Comparison of ENCODE assay signal across 32 cellular contexts in genomic region chr1:15475737-15476314, GRCh38. TPM values are rescaled to one million over a fixed set of nuclear protein-coding genes. Genes with fewer than 3 reads are reported as not detected.
"Had no signal": no experiment of that assay in that cellular context is flagged by ENCODE, and none has a peak within 500 bp of the region (broad histone marks: within the 10 kb centered on the region; RNA-seq: fewer than 3 reads in every experiment).

Gene CELA2B, plus strand, starts transcription at chr1:15476104. Its CDS starts 22 bp downstream, at chr1:15476126.

- H3K36me3 Mint-ChIP-seq: activated naive CD8-positive, alpha-beta T cell had no signal

- DNase-seq: activated CD4-positive, alpha-beta memory T cell treated with anti-CD3 and anti-CD28 coated beads, Interleukin-2, amount 10 ng/mL, durations not matched to agents 7 days and 5 days; activated CD4-positive, alpha-beta T cell treated with anti-CD3 and anti-CD28 coated beads for 36 hours; activated CD4-positive, alpha-beta T cell treated with anti-CD3 and anti-CD28 coated beads, Interleukin-2, amount 50 U/mL, for 1 hour; activated gamma-delta T cell; activated naive CD4-positive, alpha-beta T cell treated with anti-CD3 and anti-CD28 coated beads for 36 hours; activated T-cell treated with anti-CD3 and anti-CD28 coated beads for 4 hours; activated T-cell treated with anti-CD3 and anti-CD28 coated beads, Interleukin-2, amount 50 U/mL, for 48 hours; amygdala; brain microvascular endothelial cell; Karpas-422; MM.1S; NCI-H1105; NCI-H1436; NCI-H1694 treated with DMSO at 0.1 percent for 48 hours; NCI-H2081 treated with DMSO at 0.1 percent for 48 hours; NCI-H226; NCI-H526 treated with DMSO at 0.1 percent for 48 hours; NCI-H82; OCI-M1; Right ventricle myocardium superior; RPMI8226; T-helper 17 cell; T-helper 9 cell had no signal

- H3K4me1 Mint-ChIP-seq: activated CD4-positive, alpha-beta memory T cell treated with anti-CD3 and anti-CD28 coated beads, Interleukin-2, amount 10 ng/mL, durations not matched to agents 7 days and 5 days; activated CD4-positive, alpha-beta T cell treated with anti-CD3 and anti-CD28 coated beads for 36 hours; activated T-helper 17 cell treated with anti-CD3 and anti-CD28 coated beads, Interleukin-2, amount 50 U/mL, for 72 hours had no signal

- H3K27me3 Mint-ChIP-seq: activated CD4-positive, alpha-beta T cell treated with anti-CD3 and anti-CD28 coated beads for 36 hours; activated naive CD8-positive, alpha-beta T cell; activated T-helper 17 cell treated with anti-CD3 and anti-CD28 coated beads, Interleukin-2, amount 50 U/mL, for 72 hours; T-helper 17 cell had no signal

- H3K9me3 Mint-ChIP-seq: activated CD4-positive, alpha-beta memory T cell treated with anti-CD3 and anti-CD28 coated beads, Interleukin-2, amount 10 ng/mL, durations not matched to agents 7 days and 5 days; activated naive CD4-positive, alpha-beta T cell treated with anti-CD3 and anti-CD28 coated beads for 36 hours; activated T-helper 17 cell treated with anti-CD3 and anti-CD28 coated beads, Interleukin-2, amount 50 U/mL, for 72 hours had no signal

- H3K4me3 ChIP-seq: cardiac muscle cell had no signal

- H3K27ac Mint-ChIP-seq: activated CD4-positive, alpha-beta memory T cell treated with anti-CD3 and anti-CD28 coated beads, Interleukin-2, amount 10 ng/mL, durations not matched to agents 7 days and 5 days; activated CD4-positive, alpha-beta T cell treated with anti-CD3 and anti-CD28 coated beads for 36 hours; activated naive CD4-positive, alpha-beta T cell treated with anti-CD3 and anti-CD28 coated beads for 36 hours; activated naive CD8-positive, alpha-beta T cell; activated T-helper 17 cell treated with anti-CD3 and anti-CD28 coated beads, Interleukin-2, amount 50 U/mL, for 72 hours; T-helper 17 cell had no signal

- H3K4me3 Mint-ChIP-seq: activated CD4-positive, alpha-beta memory T cell treated with anti-CD3 and anti-CD28 coated beads, Interleukin-2, amount 10 ng/mL, durations not matched to agents 7 days and 5 days; activated CD4-positive, alpha-beta T cell treated with anti-CD3 and anti-CD28 coated beads for 36 hours; activated naive CD4-positive, alpha-beta T cell treated with anti-CD3 and anti-CD28 coated beads for 36 hours; activated naive CD8-positive, alpha-beta T cell; activated T-helper 17 cell treated with anti-CD3 and anti-CD28 coated beads, Interleukin-2, amount 50 U/mL, for 72 hours; T-helper 17 cell had no signal

- H3K27me3 ChIP-seq: brain microvascular endothelial cell, cardiac muscle cell had no signal

- ATAC-seq: activated CD4-positive, alpha-beta T cell treated with anti-CD3 and anti-CD28 coated beads for 36 hours; activated T-helper 17 cell treated with anti-CD3 and anti-CD28 coated beads, Interleukin-2, amount 50 U/mL, for 72 hours; Panc1; T-helper 17 cell had no signal

- H3K27ac ChIP-seq: brain microvascular endothelial cell, cardiac muscle cell, WERI-Rb-1 had no signal

- H3K36me3 ChIP-seq: brain microvascular endothelial cell, cardiac muscle cell, WERI-Rb-1 had no signal

RNA-seq across cellular contexts. Expression of gene CELA2B, which starts in this region (rescaled TPM):
- total RNA-seq: activated CD4-positive, alpha-beta memory T cell treated with anti-CD3 and anti-CD28 coated beads, Interleukin-2, amount 10 ng/mL, durations not matched to agents 7 days and 5 days; activated CD4-positive, alpha-beta T cell treated with anti-CD3 and anti-CD28 coated beads for 36 hours; activated CD8-positive, alpha-beta memory T cell treated with anti-CD3 and anti-CD28 coated beads for 36 hours; activated naive CD4-positive, alpha-beta T cell treated with anti-CD3 and anti-CD28 coated beads for 36 hours; activated T-helper 17 cell treated with anti-CD3 and anti-CD28 coated beads, Interleukin-2, amount 50 U/mL, for 72 hours; astrocyte; cardiac muscle cell; NCI-H460; Right ventricle myocardium superior; SK-MEL-5; T-helper 17 cell had no signal
